Comparison of ENCODE assay signal across 20 cellular contexts in genomic region chr19:5133986-5134595, GRCh38.
"Had no signal": no experiment of that assay in that cellular context is flagged by ENCODE, and none has a peak within 500 bp of the region (broad histone marks: within the 10 kb centered on the region; RNA-seq: fewer than 3 reads in every experiment).

No MANE protein-coding gene starts in this region.

- H3K4me3 ChIP-seq: esophagus muscularis mucosa had no signal

- H3K27me3 Mint-ChIP-seq: natural killer cell treated with Interleukin-12 subunit alpha and Interleukin-12 subunit beta and Interleukin-15 and Interleukin-18, amount 100 ng/mL, for 72 hours; stimulated activated naive CD8-positive, alpha-beta T cell treated with anti-CD3 and anti-CD28 coated beads, Interleukin-15, amount 100 ng/mL, for 72 hours; type B pancreatic cell had no signal

- DNase-seq: activated CD4-positive, alpha-beta T cell treated with anti-CD3 and anti-CD28 coated beads, Interleukin-2, amount 10 ng/mL, durations not matched to agents 7 days and 5 days; activated CD8-positive, alpha-beta memory T cell treated with anti-CD3 and anti-CD28 coated beads for 24 hours; activated CD8-positive, alpha-beta memory T cell treated with anti-CD3 and anti-CD28 coated beads, Interleukin-2, amount 50 U/mL, for 48 hours; activated gamma-delta T cell; activated T-cell treated with anti-CD3 and anti-CD28 coated beads, Interleukin-2, amount 50 U/mL, for 48 hours; effector CD8-positive, alpha-beta T cell; immature natural killer cell; kidney glomerular epithelial cell; left ventricle myocardium superior; mesenchymal stem cell; nucleus accumbens; posterior cingulate gyrus; stimulated activated CD4-positive, alpha-beta T cell treated with anti-CD3 and anti-CD28 coated beads, Interleukin-2, amount 100 ng/mL, for 24 hours; stimulated activated naive CD8-positive, alpha-beta T cell treated with anti-CD3 and anti-CD28 coated beads, Interleukin-15, amount 100 ng/mL, for 72 hours had no signal

- H3K9me3 ChIP-seq: esophagus muscularis mucosa had no signal

- H3K27ac ChIP-seq: esophagus muscularis mucosa had no signal

- ATAC-seq: activated CD4-positive, CD25-positive, alpha-beta regulatory T cell treated with anti-CD3 and anti-CD28 coated beads, Interleukin-2, amount 50 U/mL, for 24 hours; activated naive CD4-positive, alpha-beta T cell treated with anti-CD3 and anti-CD28 coated beads, Interleukin-2, amount 50 U/mL, for 72 hours; left ventricle myocardium superior; natural killer cell treated with Interleukin-12 subunit alpha and Interleukin-12 subunit beta and Interleukin-15 and Interleukin-18, amount 100 ng/mL, for 72 hours; stimulated activated naive CD8-positive, alpha-beta T cell treated with anti-CD3 and anti-CD28 coated beads, Interleukin-15, amount 100 ng/mL, for 72 hours had no signal

- H3K36me3 Mint-ChIP-seq: type B pancreatic cell had no signal

- H3K27ac Mint-ChIP-seq: activated CD4-positive, alpha-beta T cell treated with anti-CD3 and anti-CD28 coated beads, Interleukin-2, amount 10 ng/mL, durations not matched to agents 7 days and 5 days; activated naive CD4-positive, alpha-beta T cell treated with anti-CD3 and anti-CD28 coated beads, Interleukin-2, amount 50 U/mL, for 72 hours; dendritic cell treated with granulocyte-macrophage colony-stimulating factor and Interleukin-4, amounts not matched to agents 40 ng/mL and 50 ng/mL, for 4 days; natural killer cell treated with Interleukin-12 subunit alpha and Interleukin-12 subunit beta and Interleukin-15 and Interleukin-18, amount 100 ng/mL, for 72 hours; stimulated activated naive CD8-positive, alpha-beta T cell treated with anti-CD3 and anti-CD28 coated beads, Interleukin-15, amount 100 ng/mL, for 72 hours; type B pancreatic cell had no signal

- H3K4me3 Mint-ChIP-seq: activated CD4-positive, alpha-beta T cell treated with anti-CD3 and anti-CD28 coated beads, Interleukin-2, amount 10 ng/mL, durations not matched to agents 7 days and 5 days; dendritic cell treated with granulocyte-macrophage colony-stimulating factor and Interleukin-4, amounts not matched to agents 40 ng/mL and 50 ng/mL, for 4 days; immature natural killer cell; natural killer cell treated with Interleukin-12 subunit alpha and Interleukin-12 subunit beta and Interleukin-15 and Interleukin-18, amount 100 ng/mL, for 72 hours; type B pancreatic cell had no signal

- H3K9me3 Mint-ChIP-seq: activated naive CD4-positive, alpha-beta T cell treated with anti-CD3 and anti-CD28 coated beads, Interleukin-2, amount 50 U/mL, for 72 hours; dendritic cell treated with granulocyte-macrophage colony-stimulating factor and Interleukin-4, amounts not matched to agents 40 ng/mL and 50 ng/mL, for 4 days; natural killer cell treated with Interleukin-12 subunit alpha and Interleukin-12 subunit beta and Interleukin-15 and Interleukin-18, amount 100 ng/mL, for 72 hours; stimulated activated naive CD8-positive, alpha-beta T cell treated with anti-CD3 and anti-CD28 coated beads, Interleukin-15, amount 100 ng/mL, for 72 hours; type B pancreatic cell had no signal
